1 cellular context compared by ENCODE assay signal in genomic region chr1:233443040-233443439, GRCh38.
TF ChIP-seq lines count a peak whose summit lies in the region.

No MANE protein-coding gene starts in this region.

TF ChIP-seq in SK-N-SH, 30 proteins besides CTCF, POLR2A, EP300 and RAD21 (continued from another document):
- TF ChIP-seq IRF3 (IDR thresholded peaks at IDR 0.05; ENCODE audit: low read depth, low read length) = no peak
- TF ChIP-seq CHD2 (IDR thresholded peaks at IDR 0.05; ENCODE audit: low read length, partially characterized antibody) = no peak
- peak; percentile 46; the same call in 1 of the 2 replicates for TF ChIP-seq FOSL2 (IDR thresholded peaks at IDR 0.05; ENCODE audit: borderline replicate concordance, low read depth)
- TF ChIP-seq SMC3 (IDR thresholded peaks at IDR 0.05; ENCODE audit: low read depth, low read length) = no peak
- peak; percentile 49 for TF ChIP-seq PBX3 (IDR thresholded peaks at IDR 0.05)
- no peak for TF ChIP-seq MXI1 (IDR thresholded peaks at IDR 0.05; ENCODE audit: low read depth, low read length)
- TF ChIP-seq FOXJ3 (CRISPR knock-in tag; IDR thresholded peaks at IDR 0.05) = no peak
